2 cellular contexts compared by ENCODE assay signal in the genomic region with DNA sequence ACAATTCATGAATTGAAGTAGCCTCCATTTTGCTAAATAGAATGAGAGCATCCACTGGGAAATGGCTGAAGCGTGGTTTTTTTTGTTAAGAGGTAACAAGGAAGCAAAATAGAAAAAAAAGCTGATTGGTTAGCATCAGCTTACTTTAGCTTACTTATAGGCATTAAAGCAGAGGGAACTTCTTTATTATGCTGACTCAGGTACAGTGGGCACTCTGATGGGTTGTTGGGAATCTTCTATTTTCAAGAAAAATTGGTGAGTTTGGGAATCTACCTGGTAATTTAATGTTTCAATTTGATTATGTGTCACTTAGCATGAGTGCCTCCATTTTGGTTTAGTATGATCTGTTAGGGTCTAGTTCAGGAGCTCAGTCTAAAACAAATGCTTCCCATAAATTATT.
A peak's percentile ranks its signal among the peaks of the same experiment; 100 is the strongest.
TF ChIP-seq lines count a peak whose summit lies in the region.

No MANE protein-coding gene starts in this region.

TF ChIP-seq in A549, 52 proteins besides CTCF, POLR2A, EP300 and RAD21:
- TF ChIP-seq JUNB (IDR thresholded peaks at IDR 0.05) (no peak), MAFK (IDR thresholded peaks at IDR 0.05; ENCODE audit: partially characterized antibody) (peak; percentile 75), KDM5A (IDR thresholded peaks at IDR 0.05) (no peak)

TF ChIP-seq in K562, 482 proteins besides CTCF, POLR2A, EP300 and RAD21:
- TF ChIP-seq ZNF57 (CRISPR knock-in tag; IDR thresholded peaks at IDR 0.05) (no peak), NFIC (IDR thresholded peaks at IDR 0.05) (no peak), MAFF (IDR thresholded peaks at IDR 0.05; ENCODE audit: low read length) (peak; percentile 29; the same call in 1 of the 2 replicates), ZNF316 (IDR thresholded peaks at IDR 0.05) (peak; percentile 34; the same call in 1 of the 2 replicates), MAFG (tag; conservative IDR thresholded peaks at IDR 0.05) (0 out of 2 replicates have a peak, but pooled peaks have one; percentile 17), C11orf30 (IDR thresholded peaks at IDR 0.05; ENCODE audit: low read depth) (peak; percentile 37; the same call in 1 of the 2 replicates)
